21 cellular contexts compared by ENCODE assay signal in the genomic region with DNA sequence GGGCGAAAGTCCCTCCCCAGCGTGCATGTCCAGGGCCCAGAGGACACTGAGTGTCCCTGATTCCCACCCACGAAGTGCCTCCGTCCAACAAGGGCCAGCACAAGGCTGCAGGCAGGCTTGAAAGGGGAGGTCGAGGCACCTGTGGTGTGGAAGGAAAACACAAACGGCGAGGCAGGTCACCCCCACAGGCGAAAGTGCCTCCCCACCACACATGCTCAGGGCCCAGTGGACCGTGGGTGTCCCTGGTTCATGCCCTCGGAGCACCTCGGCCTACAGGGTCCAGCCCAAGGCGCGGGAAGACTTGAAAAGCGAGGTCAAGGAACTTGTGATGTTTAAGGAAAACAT.
DNase-seq lines count a peak whose midpoint lies in the region; ATAC-seq and TF ChIP-seq lines count a peak whose summit lies in the region.
"Had no signal": no experiment of that assay in that cellular context is flagged by ENCODE, and none has a peak within 500 bp of the region (broad histone marks: within the 10 kb centered on the region; RNA-seq: fewer than 3 reads in every experiment).

No MANE protein-coding gene starts in this region.

- no peak overlapping the region for H2BK120ac ChIP-seq in H9 (ENCODE audit: low read depth, low read length, poor library complexity, severe bottlenecking)

- H4K20me1 ChIP-seq in H9 (ENCODE audit: control insufficient read depth, insufficient read depth, insufficient read length) = no peaks in the 10 kb centered on the region

- no peaks in the 10 kb centered on the region for H3K79me1 ChIP-seq in H9 (ENCODE audit: insufficient read depth, low read depth, low read length, poor library complexity, severe bottlenecking)

- TF ChIP-seq POLR2A in sigmoid colon (IDR thresholded peaks at IDR 0.05) = no peak

- H3K23me2 ChIP-seq in H9 (ENCODE audit: insufficient read length, low read depth, low read length, poor library complexity, severe bottlenecking) = no peaks in the 10 kb centered on the region

- peaks cover 94 to 100% of the 10 kb centered on the region in 2 experiments for H3K9me3 Mint-ChIP-seq in H9

- H2BK12ac ChIP-seq in H9 (ENCODE audit: insufficient read length, low read depth, low read length) = no peak overlapping the region

- H3K4me3 ChIP-seq in sigmoid colon = no peak overlapping the region
- H3K4me3 ChIP-seq: body of pancreas, psoas muscle had no signal

- H3K27ac ChIP-seq in H9 (ENCODE audit: insufficient read length, low read depth, low read length) (no peak overlapping the region), sigmoid colon (no peak overlapping the region)
- H3K27ac ChIP-seq: body of pancreas, psoas muscle had no signal

- no peak overlapping the region for H2AK5ac ChIP-seq in H9 (ENCODE audit: insufficient read length, low read length)

- H3K4ac ChIP-seq in H9 (ENCODE audit: low read depth, low read length) = no peak overlapping the region

- H3K4me3 Mint-ChIP-seq in H9 = no peak overlapping the region
- H3K4me3 Mint-ChIP-seq: activated CD4-positive, alpha-beta memory T cell treated with anti-CD3 and anti-CD28 coated beads for 36 hours; CD8-positive, alpha-beta T cell; stimulated activated naive CD8-positive, alpha-beta T cell treated with anti-CD3 and anti-CD28 coated beads, Interleukin-15, Interleukin-2, amounts not matched to agents 100 ng/mL and 50 ng/mL, for 24 hours; WTC11 had no signal

- H4K8ac ChIP-seq in H9 (replicated peaks; ENCODE audit: insufficient read length, low read depth, low read length) = no peak overlapping the region

- no peak overlapping the region for H3K18ac ChIP-seq in H9 (ENCODE audit: insufficient read length, low read depth, low read length)

- DNase-seq in activated CD8-positive, alpha-beta memory T cell treated with anti-CD3 and anti-CD28 coated beads, Interleukin-2, amount 50 U/mL, for 4 hours = peak; percentile 2
- DNase-seq in activated CD8-positive, alpha-beta memory T cell treated with anti-CD3 and anti-CD28 coated beads, Interleukin-2, amount 50 U/mL, for 48 hours = no peak
- DNase-seq in H9 (peak; percentile 15), islet precursor cell (peak; percentile 35), sigmoid colon (peak; percentile 47), C1 segment of cervical spinal cord (lab: John Stamatoyannopoulos, UW) (no peak)
- DNase-seq: activated CD4-positive, alpha-beta memory T cell treated with anti-CD3 and anti-CD28 coated beads for 36 hours; body of pancreas; DMS 273 treated with DMSO at 0.1 percent for 48 hours; effector memory CD4-positive, alpha-beta T cell; Karpas-422; NCI-H1694; NCI-H510A; SW 1271; T1000 had no signal

- H3K23ac ChIP-seq in H9 (ENCODE audit: insufficient read length, low read depth, low read length) = no peak overlapping the region

- peaks cover 97% of the 10 kb centered on the region for H3K9me3 ChIP-seq in H9 (ENCODE audit: control insufficient read depth, low read depth, low read length)
- H3K9me3 ChIP-seq in sigmoid colon = peaks cover 0 to 34% (median 2%) of the 10 kb centered on the region in 4 donors
- H3K9me3 ChIP-seq: psoas muscle had no signal

- no peak overlapping the region for H3K9ac ChIP-seq in H9 (ENCODE audit: extremely low read depth, insufficient read length, low read length)

- H3K36me3 Mint-ChIP-seq in H9 (ENCODE audit: insufficient read depth in 1 of 3, low read depth in 3 of 3) = peaks cover 11 to 31% (median 24%) of the 10 kb centered on the region in 3 experiments; a peak in 6 of 7 replicates
- H3K36me3 Mint-ChIP-seq: activated CD4-positive, alpha-beta memory T cell treated with anti-CD3 and anti-CD28 coated beads for 36 hours; CD8-positive, alpha-beta T cell had no signal

- H3K36me3 ChIP-seq in sigmoid colon = no peaks in the 10 kb centered on the region

- no peak overlapping the region for H2BK5ac ChIP-seq in H9 (ENCODE audit: insufficient read length, low read length)

- H3K27me3 ChIP-seq in H9 (ENCODE audit: insufficient read depth, low read length) = no peaks in the 10 kb centered on the region
- peaks cover 0 to 20% (median 0%) of the 10 kb centered on the region in 3 donors for H3K27me3 ChIP-seq in sigmoid colon
- H3K27me3 ChIP-seq: body of pancreas had no signal

- no peak overlapping the region for H3T11ph ChIP-seq in H9 (ENCODE audit: low read length)

- no CpG with 5 or more reads among the region's 14 CpGs for WGBS in H9 (ENCODE audit: extremely low coverage, insufficient read length, low lambda C conversion rate)
- 80 to 86% methylated on average over 14 of the region's 14 CpGs for WGBS in sigmoid colon, 2 donors

- H2BK20ac ChIP-seq in H9 (ENCODE audit: low read depth, low read length, poor library complexity, severe bottlenecking) = no peak overlapping the region

- no peak overlapping the region for H4K5ac ChIP-seq in H9 (ENCODE audit: insufficient read length, low read depth, low read length)

- TF ChIP-seq CTCF in H9 (conservative IDR thresholded peaks at IDR 0.05) (no peak), sigmoid colon (IDR thresholded peaks at IDR 0.05) (no peak)

- H2AFZ ChIP-seq in H9 (ENCODE audit: low read length) = no peak overlapping the region

- no peak overlapping the region for H3K27ac Mint-ChIP-seq in H9
- H3K27ac Mint-ChIP-seq: activated CD4-positive, alpha-beta memory T cell treated with anti-CD3 and anti-CD28 coated beads for 36 hours; CD8-positive, alpha-beta T cell; stimulated activated naive CD8-positive, alpha-beta T cell treated with anti-CD3 and anti-CD28 coated beads, Interleukin-15, Interleukin-2, amounts not matched to agents 100 ng/mL and 50 ng/mL, for 24 hours; WTC11 had no signal

- intact Hi-C loops in sigmoid colon (cut with DNase I) = no loop called here

- no peak overlapping the region for H3K4me2 ChIP-seq in H9 (ENCODE audit: insufficient read depth, insufficient read length, low read length)

- H4K91ac ChIP-seq in H9 (ENCODE audit: insufficient read length, low read depth, low read length) = no peak overlapping the region

- H3K4me1 Mint-ChIP-seq in H9 = no peaks in the 10 kb centered on the region
- H3K4me1 Mint-ChIP-seq: WTC11 had no signal

- no peak overlapping the region for H2BK15ac ChIP-seq in H9 (ENCODE audit: low read depth, low read length)

- H3K27me3 Mint-ChIP-seq in H9 (ENCODE audit: low read depth) = no peaks in the 10 kb centered on the region; the same call in none of the 2 replicates
- H3K27me3 Mint-ChIP-seq: stimulated activated naive CD8-positive, alpha-beta T cell treated with anti-CD3 and anti-CD28 coated beads, Interleukin-15, Interleukin-2, amounts not matched to agents 100 ng/mL and 50 ng/mL, for 24 hours had no signal

- ATAC-seq in GM19395 (IDR thresholded peaks at IDR 0.05; ENCODE audit: unreplicated experiment) (no peak), GM18502 (IDR thresholded peaks at IDR 0.05; ENCODE audit: poor library complexity, unreplicated experiment) (no peak)
- ATAC-seq: body of pancreas; CD8-positive, alpha-beta T cell; psoas muscle; WTC11 had no signal

- no peak overlapping the region for H3K14ac ChIP-seq in H9 (ENCODE audit: insufficient read depth, low read length)

- H3K4me1 ChIP-seq in H9 (ENCODE audit: insufficient read depth, low read length) (no peaks in the 10 kb centered on the region), sigmoid colon (no peaks in the 10 kb centered on the region)
- H3K4me1 ChIP-seq: body of pancreas, psoas muscle had no signal

- no peak overlapping the region for H3K56ac ChIP-seq in H9 (ENCODE audit: insufficient read length, low read depth, low read length)

- H3K79me2 ChIP-seq in H9 (ENCODE audit: insufficient read depth, low read length) = no peaks in the 10 kb centered on the region

- no peak for TF ChIP-seq EP300 in sigmoid colon (IDR thresholded peaks at IDR 0.05)

Comparison
In these comparisons a context has a peak if more than half of its experiments do, and no peak if none do; other contexts are left out.
1. DNase-seq: peak in activated CD8-positive, alpha-beta memory T cell treated with anti-CD3 and anti-CD28 coated beads, Interleukin-2, amount 50 U/mL, for 4 hours (single experiment), H9 (single experiment), islet precursor cell (single experiment) and sigmoid colon (single experiment); none in activated CD8-positive, alpha-beta memory T cell treated with anti-CD3 and anti-CD28 coated beads, Interleukin-2, amount 50 U/mL, for 48 hours (single experiment) and C1 segment of cervical spinal cord (0 of 14).